In genomic region chr19:34962945-34963530, GRCh38 we compare ENCODE assay signal across 8 cellular contexts. TPM values are rescaled to one million over a fixed set of nuclear protein-coding genes. Genes with fewer than 3 reads are reported as not detected.
A peak's percentile ranks its signal among the peaks of the same experiment; 100 is the strongest.
DNase-seq lines count a peak whose midpoint lies in the region; ATAC-seq and TF ChIP-seq lines count a peak whose summit lies in the region.

No MANE protein-coding gene starts in this region.

- no peaks in the 10 kb centered on the region for H3K27me3 Mint-ChIP-seq in T-cell

- peak overlapping the region; percentile 68 for H3K9ac ChIP-seq in GM23248
- no peak overlapping the region for H3K9ac ChIP-seq in fibroblast of lung (ENCODE audit: insufficient read depth, low read length)

- peak overlapping the region; percentile 95 for H3K27ac Mint-ChIP-seq in T-cell

- H3K9me2 ChIP-seq in GM23248 (ENCODE audit: insufficient read depth) = no peaks in the 10 kb centered on the region

- TF ChIP-seq CTCF in fibroblast of lung (conservative IDR thresholded peaks at IDR 0.05 in 1 of 2, IDR thresholded peaks at IDR 0.05 in 1 of 2; ENCODE audit: low read depth in 1 of 2, low read length in 2 of 2) (no peak), ovary (IDR thresholded peaks at IDR 0.05) (no peak)

- H3K4me3 ChIP-seq in GM23248 = peak overlapping the region; percentile 85
- H3K4me3 ChIP-seq in fibroblast of lung (replicated peaks in 1 of 4; ENCODE audit: control extremely low read depth in 1 of 4, insufficient read depth in 1 of 4, low read depth in 3 of 4, low read length in 4 of 4) = peak overlapping the region; percentile 71 to 89 (median 86)
- peak overlapping the region; percentile 86 for H3K4me3 ChIP-seq in ovary

- in situ Hi-C loops in GM23248 (cut with MboI) = no loop called here

- H3K4me2 ChIP-seq in GM23248 (ENCODE audit: unreplicated experiment) = peak overlapping the region; percentile 80
- peak overlapping the region; percentile 26 for H3K4me2 ChIP-seq in fibroblast of lung (ENCODE audit: extremely low read depth, insufficient read depth, low read length)

- H2AFZ ChIP-seq in GM23248 (peak overlapping the region; percentile 84), fibroblast of lung (ENCODE audit: low read length) (peak overlapping the region; percentile 95)

- peak overlapping the region; percentile 93 to 97 (median 95) for H3K4me3 Mint-ChIP-seq in T-cell

- DNase-seq in GM23248 (peak; percentile 35), T-cell (no peak), fibroblast of lung (ENCODE audit: low read depth in 2 of 2) (no peak), ovary (no peak), HPDE6-E6E7 (ENCODE audit: extremely low spot score) (no peak), DMS153 treated with DMSO at 0.1 percent for 48 hours (lab: John Stamatoyannopoulos, UW; ENCODE audit: unreplicated experiment) (no peak), NCI-H446 (lab: John Stamatoyannopoulos, UW) (no peak)

- no peak for TF ChIP-seq POLR2A in ovary (IDR thresholded peaks at IDR 0.05)

- H3K79me2 ChIP-seq in GM23248 (ENCODE audit: insufficient read depth) (peaks cover 20% of the 10 kb centered on the region), fibroblast of lung (ENCODE audit: control insufficient read depth, insufficient read depth, low read length) (peaks cover 2% of the 10 kb centered on the region)

- peaks cover 21% of the 10 kb centered on the region; the same call in 1 of the 2 replicates for H3K4me1 ChIP-seq in GM23248 (ENCODE audit: insufficient read depth)
- H3K4me1 ChIP-seq in fibroblast of lung (ENCODE audit: control insufficient read depth, extremely low read depth, insufficient read depth, low read length) = peaks cover 9% of the 10 kb centered on the region
- H3K4me1 ChIP-seq in ovary (ENCODE audit: insufficient read depth) = peaks cover 6% of the 10 kb centered on the region

- peak; percentile 4 to 16 (median 12) for ATAC-seq in T-cell (replicated peaks in 1 of 4)
- no peak for ATAC-seq in HG03097 (IDR thresholded peaks at IDR 0.05; ENCODE audit: low FRiP score, unreplicated experiment)

- peaks cover 24 to 34% (median 26%) of the 10 kb centered on the region in 3 donors for H3K4me1 Mint-ChIP-seq in T-cell

- WGBS in GM23248 (ENCODE audit: low coverage in 1 of 2, low lambda C conversion rate in 2 of 2, missing lambda C conversion rate in 2 of 2), 2 experiments = 35 to 37% methylated on average over 9 of the region's 9 CpGs
- WGBS in ovary, 3 donors = 37 to 38% (median 38%) methylated on average over 9 of the region's 9 CpGs

- no peaks in the 10 kb centered on the region for H3K27me3 ChIP-seq in GM23248 (replicated peaks; ENCODE audit: insufficient read depth)
- no peaks in the 10 kb centered on the region for H3K27me3 ChIP-seq in fibroblast of lung (ENCODE audit: control insufficient read depth, insufficient read depth, low read length)
- no peaks in the 10 kb centered on the region for H3K27me3 ChIP-seq in ovary

- peaks cover 60% of the 10 kb centered on the region for H3K36me3 Mint-ChIP-seq in T-cell

- intact Hi-C loops in ovary (cut with DNase I) = no loop called here

- POLR2A ChIA-PET in T-cell (lab: Charles Lee) = interaction anchor here in 1 of 2 donors (0.6 kb wide), 1 partner anchor 36 kb away, joined by 3 read pairs; no protein-coding TSS in a partner anchor

- peaks cover 20 to 58% (median 37%) of the 10 kb centered on the region in 3 donors for H3K9me3 Mint-ChIP-seq in T-cell

- peaks cover 6% of the 10 kb centered on the region; the same call in 1 of the 2 replicates for H3F3A ChIP-seq in GM23248 (ENCODE audit: insufficient read depth)

- no peaks in the 10 kb centered on the region for H3K9me3 ChIP-seq in GM23248 (ENCODE audit: low read depth)
- peaks cover 8% of the 10 kb centered on the region for H3K9me3 ChIP-seq in fibroblast of lung (ENCODE audit: control insufficient read depth, insufficient read depth, low read depth, low read length)
- H3K9me3 ChIP-seq in ovary = peaks cover 5 to 24% of the 10 kb centered on the region in 2 donors

- no peak for TF ChIP-seq EP300 in ovary (IDR thresholded peaks at IDR 0.05)

- H3K27ac ChIP-seq in GM23248 = no peak overlapping the region
- no peak overlapping the region for H3K27ac ChIP-seq in fibroblast of lung (ENCODE audit: insufficient read depth, low read length)
- no peak overlapping the region for H3K27ac ChIP-seq in ovary

- H4K20me1 ChIP-seq in GM23248 (ENCODE audit: insufficient read depth) (no peaks in the 10 kb centered on the region), fibroblast of lung (ENCODE audit: control insufficient read depth, extremely low read depth, insufficient read depth, low read length) (no peaks in the 10 kb centered on the region)

- H3K36me3 ChIP-seq in GM23248 (ENCODE audit: low read depth) (peaks cover 16% of the 10 kb centered on the region), fibroblast of lung (ENCODE audit: control insufficient read depth, insufficient read depth, low read length) (peaks cover 9% of the 10 kb centered on the region), ovary (peaks cover 13% of the 10 kb centered on the region)

- CTCF ChIA-PET in T-cell (lab: Charles Lee) = interaction anchor here in 1 of 2 donors (1.6 kb wide), 1 partner anchor 51 kb away, joined by 4 read pairs; no protein-coding TSS in a partner anchor

RNA-seq across cellular contexts. Expression of gene ZNF792, which starts 1.0 kb away (rescaled TPM):
- 1.8 and 3.8 TPM in 2 replicates for total RNA-seq in GM23248 (2014; rRNA removed; shearing (Covaris generic))
- polyA plus RNA-seq in GM23248 (2016; fragmentation: Nextera tagmentation; extraction: Ambion mirVana) (0.63 and 1.0 TPM in 2 replicates), fibroblast of lung (1.6 and 1.7 TPM in 2 replicates), ovary (1 to 10 TPM; 2.9 to 5.1 TPM)
- total RNA-seq in T-cell (10 to 100 TPM; 14.1 to 29.0 (median 26.8) TPM), fibroblast of lung (3.3 and 5.0 TPM in 2 replicates), ovary (1 to 10 TPM; 2.6 to 5.4 (median 4.5) TPM)
- 0.92 and 0.99 TPM in 2 replicates for polyA plus RNA-seq in fibroblast of lung (2012)
- 1.8 and 1.9 TPM in 2 replicates for polyA minus RNA-seq in fibroblast of lung (ENCODE audit: low replicate concordance)

RNA-seq across cellular contexts. Expression of gene ZNF30, which starts 36.3 kb away (rescaled TPM):
- total RNA-seq in GM23248 (2014; rRNA removed; shearing (Covaris generic)) = 1.5 and 2.2 TPM in 2 replicates
- polyA plus RNA-seq in GM23248 (2016; fragmentation: Nextera tagmentation; extraction: Ambion mirVana) = 1.7 and 2.2 TPM in 2 replicates
- 10 to 100 TPM in 2 of 5 donors, 1 to 10 TPM in 3; 3.2 to 10.5 (median 8.7) TPM for total RNA-seq in T-cell
- total RNA-seq in fibroblast of lung = 3.1 and 4.3 TPM in 2 replicates
- polyA plus RNA-seq in fibroblast of lung = 2.0 and 2.7 TPM in 2 replicates
- 1.6 and 1.9 TPM in 2 replicates for polyA plus RNA-seq in fibroblast of lung (2012)
- polyA minus RNA-seq in fibroblast of lung (ENCODE audit: low replicate concordance) = 2.1 TPM in 1 of 2 replicates, not detected in the other
- total RNA-seq in ovary = 1 to 10 TPM; 1.9 to 5.5 (median 2.9) TPM
- polyA plus RNA-seq in ovary = 1 to 10 TPM; 1.5 to 3.7 TPM

RNA-seq across cellular contexts. Expression of gene GRAMD1A, which starts 37.1 kb away (rescaled TPM):
- total RNA-seq in GM23248 (2014; rRNA removed; shearing (Covaris generic)) = 17.3 and 20.5 TPM in 2 replicates
- 31.7 and 33.8 TPM in 2 replicates for polyA plus RNA-seq in GM23248 (2016; fragmentation: Nextera tagmentation; extraction: Ambion mirVana)
- total RNA-seq in T-cell = 100 to 1,000 TPM; 189 to 318 (median 227) TPM
- total RNA-seq in fibroblast of lung = 22.3 and 24.4 TPM in 2 replicates
- polyA plus RNA-seq in fibroblast of lung = 21.4 and 29.0 TPM in 2 replicates
- 30.2 and 36.7 TPM in 2 replicates for polyA plus RNA-seq in fibroblast of lung (2012)
- 52.9 and 58.0 TPM in 2 replicates for polyA minus RNA-seq in fibroblast of lung (ENCODE audit: low replicate concordance)
- 10 to 100 TPM; 58.3 to 93.7 (median 72.7) TPM for total RNA-seq in ovary
- polyA plus RNA-seq in ovary = 10 to 100 TPM; 44.5 to 71.6 TPM
